ENCODE assay signal across 33 cellular contexts in the genomic region with DNA sequence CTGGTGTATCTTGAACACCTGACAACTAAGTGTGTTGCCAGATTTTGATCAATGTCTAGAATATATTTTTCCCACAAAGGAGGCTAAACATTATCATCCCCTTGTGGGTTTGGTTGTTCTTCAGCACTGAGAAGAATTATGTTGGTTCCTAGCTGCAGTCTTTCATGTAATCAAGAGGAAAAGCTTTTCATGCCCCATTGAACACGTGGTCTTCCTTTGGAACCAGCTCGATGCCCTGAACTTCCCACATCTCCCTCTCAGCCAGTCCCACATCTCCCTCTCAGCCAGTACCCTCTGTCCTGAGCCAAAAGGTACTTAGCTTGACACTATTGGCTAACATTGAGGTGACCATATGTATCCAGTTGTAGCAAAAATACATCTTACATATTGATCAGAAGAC.
"Had no signal": no experiment of that assay in that cellular context is flagged by ENCODE, and none has a peak within 500 bp of the region (broad histone marks: within the 10 kb centered on the region; RNA-seq: fewer than 3 reads in every experiment).

No MANE protein-coding gene starts in this region.

- H3K27me3 Mint-ChIP-seq: naive thymus-derived CD8-positive, alpha-beta T cell had no signal

- H3K4me3 ChIP-seq: left lung, lower lobe of right lung, ovary, skin epidermis, suprapubic skin, thoracic aorta, tibial artery, upper lobe of right lung had no signal

- DNase-seq: hypothalamus; immature natural killer cell; kidney; left colon; left lung; lower lobe of right lung; mammary epithelial cell; mesenchymal stem cell; naive thymus-derived CD8-positive, alpha-beta T cell; occipital lobe; ovary; retina; right cardiac atrium; stimulated activated CD4-positive, alpha-beta T cell treated with anti-CD3 and anti-CD28 coated beads, Interleukin-12 subunit alpha, Interleukin-12 subunit beta, amount 100 ng/mL, for 4 hours; stimulated activated CD4-positive, alpha-beta T cell treated with anti-CD3 and anti-CD28 coated beads, Interleukin-15, amount 100 ng/mL, for 24 hours; stimulated activated CD4-positive, alpha-beta T cell treated with anti-CD3 and anti-CD28 coated beads, Interleukin-2, amount 100 ng/mL, for 24 hours; stimulated activated CD4-positive, alpha-beta T cell treated with anti-CD3 and anti-CD28 coated beads, Interleukin-4, amount 100 ng/mL, for 1 hour; stimulated activated naive CD4-positive, alpha-beta T cell; tibial artery; trophoblast cell; upper lobe of right lung had no signal

- H3K27ac ChIP-seq: left lung, lower lobe of right lung, neutrophil, ovary, skin epidermis, suprapubic skin, thoracic aorta, tibial artery, upper lobe of right lung had no signal

- H3K27me3 ChIP-seq: left lung, neutrophil, ovary, suprapubic skin, tibial artery, upper lobe of right lung had no signal

- H3K9me3 Mint-ChIP-seq: immature natural killer cell; naive thymus-derived CD8-positive, alpha-beta T cell; nephron; neural crest cell; stimulated activated effector memory CD8-positive, alpha-beta T cell treated with anti-CD3 and anti-CD28 coated beads, Interleukin-12 subunit alpha, Interleukin-12 subunit beta, amount 100 ng/mL, for 72 hours; stimulated activated naive CD8-positive, alpha-beta T cell treated with anti-CD3 and anti-CD28 coated beads, Interleukin-15, Interleukin-2, amounts not matched to agents 100 ng/mL and 50 ng/mL, for 24 hours had no signal

- H3K36me3 Mint-ChIP-seq: immature natural killer cell; naive thymus-derived CD8-positive, alpha-beta T cell; stimulated activated effector memory CD8-positive, alpha-beta T cell treated with anti-CD3 and anti-CD28 coated beads, Interleukin-12 subunit alpha, Interleukin-12 subunit beta, amount 100 ng/mL, for 72 hours had no signal

- H3K27ac Mint-ChIP-seq: immature natural killer cell; nephron; progenitor cell of endocrine pancreas; stimulated activated effector memory CD8-positive, alpha-beta T cell treated with anti-CD3 and anti-CD28 coated beads, Interleukin-12 subunit alpha, Interleukin-12 subunit beta, amount 100 ng/mL, for 72 hours; stimulated activated naive CD8-positive, alpha-beta T cell treated with anti-CD3 and anti-CD28 coated beads, Interleukin-15, Interleukin-2, amounts not matched to agents 100 ng/mL and 50 ng/mL, for 24 hours had no signal

- FAIRE-seq: islet of Langerhans, kidney, urothelium cell line had no signal

- H3K36me3 ChIP-seq: left lung, lower lobe of right lung, neutrophil, ovary, suprapubic skin, thoracic aorta, tibial artery, upper lobe of right lung had no signal

- ATAC-seq: left colon; left lung; lower lobe of right lung; naive thymus-derived CD8-positive, alpha-beta T cell; right cardiac atrium; sciatic nerve; stimulated activated effector memory CD8-positive, alpha-beta T cell treated with anti-CD3 and anti-CD28 coated beads, Interleukin-12 subunit alpha, Interleukin-12 subunit beta, amount 100 ng/mL, for 72 hours; upper lobe of right lung had no signal

- H3K4me1 Mint-ChIP-seq: immature natural killer cell; naive thymus-derived CD8-positive, alpha-beta T cell; nephron; stimulated activated effector memory CD8-positive, alpha-beta T cell treated with anti-CD3 and anti-CD28 coated beads, Interleukin-12 subunit alpha, Interleukin-12 subunit beta, amount 100 ng/mL, for 72 hours had no signal

- H3K9me3 ChIP-seq: left lung, lower lobe of right lung, neutrophil, ovary, suprapubic skin, thoracic aorta, tibial artery, upper lobe of right lung had no signal

- H3K4me3 Mint-ChIP-seq: immature natural killer cell; naive thymus-derived CD8-positive, alpha-beta T cell; nephron; neural crest cell; stimulated activated effector memory CD8-positive, alpha-beta T cell treated with anti-CD3 and anti-CD28 coated beads, Interleukin-12 subunit alpha, Interleukin-12 subunit beta, amount 100 ng/mL, for 72 hours; stimulated activated naive CD8-positive, alpha-beta T cell treated with anti-CD3 and anti-CD28 coated beads, Interleukin-15, Interleukin-2, amounts not matched to agents 100 ng/mL and 50 ng/mL, for 24 hours had no signal
